ENCODE assay signal across 8 cellular contexts in genomic region chr3:157127831-157128767, GRCh38. TPM values are rescaled to one million over a fixed set of nuclear protein-coding genes. Genes with fewer than 3 reads are reported as not detected.
DNase-seq lines count a peak whose midpoint lies in the region; ATAC-seq, FAIRE-seq and TF ChIP-seq lines count a peak whose summit lies in the region.

No MANE protein-coding gene starts in this region.

- H4K20me1 ChIP-seq in GM23248 (ENCODE audit: insufficient read depth), result no peaks in the 10 kb centered on the region
- no peaks in the 10 kb centered on the region for H4K20me1 ChIP-seq in OCI-LY3 (ENCODE audit: insufficient read depth, low read length)

- peak overlapping the region; percentile 19 for H3K4me2 ChIP-seq in GM23248 (ENCODE audit: unreplicated experiment)
- peak overlapping the region; percentile 26 for H3K4me2 ChIP-seq in OCI-LY3 (ENCODE audit: low read length)

- no peak for TF ChIP-seq CTCF in OCI-LY3 (IDR thresholded peaks at IDR 0.05; ENCODE audit: low read depth, low read length)

- peak overlapping the region; percentile 60 for H3K9ac ChIP-seq in GM23248
- H3K9ac ChIP-seq in OCI-LY3 (ENCODE audit: low read length), result no peak overlapping the region

- ATAC-seq in Right ventricle myocardium superior (ENCODE audit: poor library complexity), result peak; percentile 63
- no peak for ATAC-seq in GM18502 (IDR thresholded peaks at IDR 0.05; ENCODE audit: poor library complexity, unreplicated experiment)

- 0 out of 2 replicates have a peak overlapping the region, but pooled peaks have one; percentile 23 for H2AFZ ChIP-seq in GM23248
- H2AFZ ChIP-seq in OCI-LY3 (ENCODE audit: low read depth, low read length), result peak overlapping the region; percentile 90

- no peaks in the 10 kb centered on the region for H3K36me3 ChIP-seq in GM23248 (ENCODE audit: low read depth)
- no peaks in the 10 kb centered on the region for H3K36me3 ChIP-seq in OCI-LY3 (replicated peaks; ENCODE audit: low read depth, low read length)

- H3K4me1 ChIP-seq in GM23248 (ENCODE audit: insufficient read depth), result peaks cover 53% of the 10 kb centered on the region
- peaks cover 31% of the 10 kb centered on the region for H3K4me1 ChIP-seq in OCI-LY3 (ENCODE audit: low read length)

- no peaks in the 10 kb centered on the region for H3K27me3 Mint-ChIP-seq in activated T-helper 2 cell treated with anti-CD3 and anti-CD28 coated beads, Interferon-gamma antibody, Interleukin-2, Interleukin-4, amounts not matched to agents 10 μg/mL and 5 μg/mL and 100 μg/mL, durations not matched to agents 14 hours and 24 hours and 36 hours (ENCODE audit: low read depth)

- peak; percentile 54 for DNase-seq in AG20443 (ENCODE audit: low spot score)
- DNase-seq in GM23248, result peak; percentile 94
- DNase-seq in activated T-helper 2 cell treated with anti-CD3 and anti-CD28 coated beads, Interferon-gamma antibody, Interleukin-2, Interleukin-4, amounts not matched to agents 10 μg/mL and 5 μg/mL and 100 μg/mL, durations not matched to agents 14 hours and 24 hours and 36 hours (ENCODE audit: low spot score), result peak; percentile 47
- peak; percentile 66 for DNase-seq in Right ventricle myocardium superior
- no peak for DNase-seq in frontal cortex (ENCODE audit: low spot score in 2 of 2)

- H3F3A ChIP-seq in GM23248 (ENCODE audit: insufficient read depth), result peaks cover 50% of the 10 kb centered on the region

- peak overlapping the region; percentile 95 for H3K27ac Mint-ChIP-seq in activated T-helper 2 cell treated with anti-CD3 and anti-CD28 coated beads, Interferon-gamma antibody, Interleukin-2, Interleukin-4, amounts not matched to agents 10 μg/mL and 5 μg/mL and 100 μg/mL, durations not matched to agents 14 hours and 24 hours and 36 hours

- intact Hi-C loops in activated T-helper 2 cell treated with anti-CD3 and anti-CD28 coated beads, Interferon-gamma antibody, Interleukin-2, Interleukin-4, amounts not matched to agents 10 μg/mL and 5 μg/mL and 100 μg/mL, durations not matched to agents 14 hours and 24 hours and 36 hours (cut with micrococcal nuclease), result loop anchor here (1.0 to 2.0 kb wide), 6 partner anchors 25 to 645 kb away; partner anchors contain the start of genes CCNL1 and TIPARP
- intact Hi-C loops in Right ventricle myocardium superior (cut with DNase I), result no loop called here

- H3K79me2 ChIP-seq in GM23248 (ENCODE audit: insufficient read depth) (no peaks in the 10 kb centered on the region), OCI-LY3 (ENCODE audit: low read length) (no peaks in the 10 kb centered on the region)

- H3K4me1 Mint-ChIP-seq in activated T-helper 2 cell treated with anti-CD3 and anti-CD28 coated beads, Interferon-gamma antibody, Interleukin-2, Interleukin-4, amounts not matched to agents 10 μg/mL and 5 μg/mL and 100 μg/mL, durations not matched to agents 14 hours and 24 hours and 36 hours (ENCODE audit: low read depth), result peaks cover 67% of the 10 kb centered on the region

- no peaks in the 10 kb centered on the region for H3K9me2 ChIP-seq in GM23248 (ENCODE audit: insufficient read depth)

- in situ Hi-C loops in GM23248 (cut with MboI), result loop anchor here (25.0 kb wide), 1 partner anchor 966 kb away; no protein-coding TSS in a partner anchor

- 26 to 30% methylated on average over 8 of the region's 8 CpGs for WGBS in GM23248 (ENCODE audit: low coverage in 1 of 2, low lambda C conversion rate in 2 of 2, missing lambda C conversion rate in 2 of 2), 2 experiments

- no peaks in the 10 kb centered on the region for H3K36me3 Mint-ChIP-seq in activated T-helper 2 cell treated with anti-CD3 and anti-CD28 coated beads, Interferon-gamma antibody, Interleukin-2, Interleukin-4, amounts not matched to agents 10 μg/mL and 5 μg/mL and 100 μg/mL, durations not matched to agents 14 hours and 24 hours and 36 hours (ENCODE audit: low read depth)

- H3K9me3 Mint-ChIP-seq in activated T-helper 2 cell treated with anti-CD3 and anti-CD28 coated beads, Interferon-gamma antibody, Interleukin-2, Interleukin-4, amounts not matched to agents 10 μg/mL and 5 μg/mL and 100 μg/mL, durations not matched to agents 14 hours and 24 hours and 36 hours, result no peaks in the 10 kb centered on the region

- H3K9me3 ChIP-seq in GM23248 (ENCODE audit: low read depth) (no peaks in the 10 kb centered on the region), OCI-LY3 (ENCODE audit: insufficient read depth, low read length) (no peaks in the 10 kb centered on the region)

- H3K27me3 ChIP-seq in GM23248 (replicated peaks; ENCODE audit: insufficient read depth) (no peaks in the 10 kb centered on the region), OCI-LY3 (ENCODE audit: low read depth, low read length) (no peaks in the 10 kb centered on the region)

- H3K4me3 ChIP-seq in GM23248, result no peak overlapping the region
- no peak overlapping the region for H3K4me3 ChIP-seq in OCI-LY3 (ENCODE audit: low read length)
- no peak overlapping the region for H3K4me3 ChIP-seq in skin epidermis

- H3K4me3 Mint-ChIP-seq in activated T-helper 2 cell treated with anti-CD3 and anti-CD28 coated beads, Interferon-gamma antibody, Interleukin-2, Interleukin-4, amounts not matched to agents 10 μg/mL and 5 μg/mL and 100 μg/mL, durations not matched to agents 14 hours and 24 hours and 36 hours (ENCODE audit: low read depth), result peak overlapping the region; percentile 50

- H3K27ac ChIP-seq in GM23248 (peak overlapping the region; percentile 85), OCI-LY3 (ENCODE audit: low read length) (no peak overlapping the region), skin epidermis (peak overlapping the region in 19 of 21 experiments; percentile 32 to 93 (median 83))

- no peak for FAIRE-seq in frontal cortex (lab: Jason Lieb, UNC)

RNA-seq across cellular contexts. Expression of gene CCNL1, which starts 31.8 kb away (rescaled TPM):
- total RNA-seq in GM23248 (2014; rRNA removed; shearing (Covaris generic)), result 88.9 and 97.7 TPM in 2 replicates
- polyA plus RNA-seq in GM23248 (2016; fragmentation: Nextera tagmentation; extraction: Ambion mirVana), result 58.6 and 77.5 TPM in 2 replicates
- total RNA-seq in activated T-helper 2 cell treated with anti-CD3 and anti-CD28 coated beads, Interferon-gamma antibody, Interleukin-2, Interleukin-4, amounts not matched to agents 10 μg/mL and 5 μg/mL and 100 μg/mL, durations not matched to agents 14 hours and 24 hours and 36 hours, result 160 and 167 TPM in 2 replicates
- total RNA-seq in Right ventricle myocardium superior (20.2 TPM), frontal cortex (64.4 TPM)

Comparison
In these comparisons a context has a peak if more than half of its experiments do, and no peak if none do; other contexts are left out.
1. DNase-seq: peak in AG20443 (single experiment), GM23248 (single experiment), activated T-helper 2 cell treated with anti-CD3 and anti-CD28 coated beads, Interferon-gamma antibody, Interleukin-2, Interleukin-4, amounts not matched to agents 10 μg/mL and 5 μg/mL and 100 μg/mL, durations not matched to agents 14 hours and 24 hours and 36 hours (single experiment) and Right ventricle myocardium superior (single experiment); none in frontal cortex (0 of 2).